ENCODE assay signal across 18 cellular contexts in genomic region chr1:95339377-95339776, GRCh38.
A peak's percentile ranks its signal among the peaks of the same experiment; 100 is the strongest.
DNase-seq lines count a peak whose midpoint lies in the region; ATAC-seq and TF ChIP-seq lines count a peak whose summit lies in the region.
"Had no signal": no experiment of that assay in that cellular context is flagged by ENCODE, and none has a peak within 500 bp of the region (broad histone marks: within the 10 kb centered on the region; RNA-seq: fewer than 3 reads in every experiment).

No MANE protein-coding gene starts in this region.

- no peak for TF ChIP-seq EP300 in esophagus muscularis mucosa (IDR thresholded peaks at IDR 0.05)

- ATAC-seq in left cardiac atrium (no peak), left ventricle myocardium superior (peak; percentile 60)

- H3K4me1 ChIP-seq in cardiac muscle cell (ENCODE audit: low read depth) (peaks cover 12% of the 10 kb centered on the region), esophagus muscularis mucosa (peaks cover 3 to 22% (median 20%) of the 10 kb centered on the region in 4 donors), skeletal muscle tissue (ENCODE audit: control insufficient read depth in 3 of 3, insufficient read depth in 3 of 3, low read length in 3 of 3) (peaks cover 2 to 5% (median 3%) of the 10 kb centered on the region in 3 donors)
- H3K4me1 ChIP-seq: HAP-1 had no signal

- DNase-seq in cardiac muscle cell (ENCODE audit: low read depth in 1 of 2, low spot score in 1 of 2) (no peak), left cardiac atrium (no peak), esophagus muscularis mucosa (ENCODE audit: extremely low spot score) (no peak), left ventricle myocardium superior (no peak), ecto neural progenitor cell (ENCODE audit: low spot score) (no peak), NCI-H2171 treated with DMSO at 0.1 percent for 48 hours (lab: John Stamatoyannopoulos, UW) (no peak)
- DNase-seq in stimulated activated CD4-positive, alpha-beta T cell treated with anti-CD3 and anti-CD28 coated beads, Interleukin-15, amount 100 ng/mL, for 24 hours, result no peak
- DNase-seq: C1 segment of cervical spinal cord; Calu3; CD4-positive, alpha-beta memory T cell; COR-L47; DMS53; DMS79 treated with DMSO at 0.1 percent for 48 hours; GF-D8; GOT3; HFFc6 had no signal

- H3K4me3 ChIP-seq in cardiac muscle cell (no peak overlapping the region), esophagus muscularis mucosa (no peak overlapping the region), skeletal muscle tissue (ENCODE audit: low read length in 3 of 3) (no peak overlapping the region)
- H3K4me3 ChIP-seq: HAP-1 had no signal

- H3K27ac ChIP-seq in cardiac muscle cell, result peak overlapping the region; percentile 54
- H3K27ac ChIP-seq in esophagus muscularis mucosa (replicated peaks in 1 of 4), result peak overlapping the region; percentile 11 to 59 (median 52)
- peak overlapping the region; percentile 15 for H3K27ac ChIP-seq in skeletal muscle tissue (ENCODE audit: low read depth, low read length)

- TF ChIP-seq CTCF in cardiac muscle cell (IDR thresholded peaks at IDR 0.05; ENCODE audit: low read depth, low read length) (no peak), esophagus muscularis mucosa (IDR thresholded peaks at IDR 0.05) (no peak)

- H3K9ac ChIP-seq in skeletal muscle tissue (ENCODE audit: low read depth in 1 of 3, low read length in 3 of 3), result peak overlapping the region in 1 of 3 donors; percentile 33

- no peak for TF ChIP-seq POLR2A in esophagus muscularis mucosa (IDR thresholded peaks at IDR 0.05; ENCODE audit: low read depth)

- intact Hi-C loops in left cardiac atrium (cut with DNase I) (no loop called here), esophagus muscularis mucosa (cut with DNase I) (no loop called here), left ventricle myocardium superior (cut with micrococcal nuclease) (no loop called here)

- 74% methylated on average over 9 of the region's 9 CpGs for WGBS in esophagus muscularis mucosa

- H3K9me3 ChIP-seq in cardiac muscle cell (ENCODE audit: low read depth) (no peaks in the 10 kb centered on the region), esophagus muscularis mucosa (no peaks in the 10 kb centered on the region), skeletal muscle tissue (ENCODE audit: control insufficient read depth in 3 of 3, low read length in 3 of 3) (no peaks in the 10 kb centered on the region)
- H3K9me3 ChIP-seq: HAP-1 had no signal

- no peaks in the 10 kb centered on the region for H3K27me3 ChIP-seq in cardiac muscle cell
- H3K27me3 ChIP-seq in esophagus muscularis mucosa, result no peaks in the 10 kb centered on the region
- H3K27me3 ChIP-seq in skeletal muscle tissue (ENCODE audit: control insufficient read depth in 3 of 3, insufficient read depth in 3 of 3, low read length in 3 of 3), result no peaks in the 10 kb centered on the region

- H3K36me3 ChIP-seq in cardiac muscle cell, result no peaks in the 10 kb centered on the region
- no peaks in the 10 kb centered on the region for H3K36me3 ChIP-seq in esophagus muscularis mucosa
- no peaks in the 10 kb centered on the region for H3K36me3 ChIP-seq in skeletal muscle tissue (ENCODE audit: control insufficient read depth in 3 of 3, insufficient read depth in 3 of 3, low read length in 3 of 3)
- H3K36me3 ChIP-seq: HAP-1 had no signal
